1 cellular context compared by ENCODE assay signal in genomic region chr2:219571311-219572236, GRCh38.
TF ChIP-seq lines count a peak whose summit lies in the region.

TSS of gene OBSL1 (minus strand) at chr2:219571539. CDS start at chr2:219571232, 307 bp downstream.

TF ChIP-seq in HepG2, 621 proteins besides CTCF, POLR2A, EP300 and RAD21 (continued from another document and continues in another):
- TF ChIP-seq ZMYM2 (CRISPR knock-in tag; IDR thresholded peaks at IDR 0.05) (no peak), DZIP1 (CRISPR knock-in tag; IDR thresholded peaks at IDR 0.05) (no peak; the same call in 1 of the 2 replicates), ZNF652 (CRISPR knock-in tag; IDR thresholded peaks at IDR 0.05; ENCODE audit: borderline replicate concordance, low read depth) (no peak), ZNF225 (CRISPR knock-in tag; IDR thresholded peaks at IDR 0.05) (peak; percentile 17; the same call in 1 of the 2 replicates), FOSL1 (CRISPR knock-in tag; IDR thresholded peaks at IDR 0.05; ENCODE audit: borderline replicate concordance) (peak; percentile 27; the same call in 1 of the 2 replicates), MAFF (IDR thresholded peaks at IDR 0.05; ENCODE audit: low read depth, low read length) (no peak), PRDM10 (CRISPR knock-in tag; IDR thresholded peaks at IDR 0.05; ENCODE audit: low read depth) (no peak; the same call in 1 of the 2 replicates), ETV5 (CRISPR knock-in tag; IDR thresholded peaks at IDR 0.05; ENCODE audit: borderline replicate concordance) (peak; percentile 69), THYN1 (CRISPR knock-in tag; IDR thresholded peaks at IDR 0.05; ENCODE audit: borderline replicate concordance, low read depth) (no peak), MXI1 (IDR thresholded peaks at IDR 0.05; ENCODE audit: borderline replicate concordance, low read depth, low read length) (peak; percentile 21; the same call in 1 of the 3 replicates), MLXIP (CRISPR knock-in tag; IDR thresholded peaks at IDR 0.05; ENCODE audit: borderline replicate concordance) (no peak), HINFP (CRISPR knock-in tag; IDR thresholded peaks at IDR 0.05; ENCODE audit: low read depth) (peak; percentile 52; the same call in 1 of the 2 replicates), HMGA1 (CRISPR knock-in tag; conservative IDR thresholded peaks at IDR 0.05) (no peak), SOX6 (IDR thresholded peaks at IDR 0.05) (no peak), SOX6 (CRISPR knock-in tag; IDR thresholded peaks at IDR 0.05) (peak; percentile 81), ZNF501 (CRISPR knock-in tag; IDR thresholded peaks at IDR 0.05) (peak; percentile 91), ZNF891 (CRISPR knock-in tag; IDR thresholded peaks at IDR 0.05) (no peak; the same call in 1 of the 2 replicates), ZNF335 (CRISPR knock-in tag; IDR thresholded peaks at IDR 0.05) (no peak), ZNF629 (CRISPR knock-in tag; conservative IDR thresholded peaks at IDR 0.05) (no peak), NCOA1 (CRISPR knock-in tag; IDR thresholded peaks at IDR 0.05) (no peak), HNRNPH1 (optimal IDR thresholded peaks at IDR 0.05; ENCODE audit: low read depth, low read length) (no peak), GTF2F1 (IDR thresholded peaks at IDR 0.05; ENCODE audit: low read length) (no peak; the same call in 1 of the 2 replicates), JARID2 (CRISPR knock-in tag; IDR thresholded peaks at IDR 0.05; ENCODE audit: insufficient replicate concordance) (no peak), ZNF460 (CRISPR knock-in tag; IDR thresholded peaks at IDR 0.05; ENCODE audit: borderline replicate concordance) (no peak; the same call in 1 of the 2 replicates), SSRP1 (CRISPR knock-in tag; IDR thresholded peaks at IDR 0.05) (peak; percentile 78; the same call in 1 of the 2 replicates), NFATC3 (CRISPR knock-in tag; IDR thresholded peaks at IDR 0.05) (no peak), NAIF1 (CRISPR knock-in tag; IDR thresholded peaks at IDR 0.05; ENCODE audit: borderline replicate concordance) (no peak), ZMYM3 (CRISPR knock-in tag; IDR thresholded peaks at IDR 0.05) (peak; percentile 58; the same call in 1 of the 2 replicates), YY1 (IDR thresholded peaks at IDR 0.05; ENCODE audit: insufficient read depth, insufficient replicate concordance, low read depth, low read length) (peak; percentile 27), ZNF563 (CRISPR knock-in tag; IDR thresholded peaks at IDR 0.05) (no peak), ZNF354B (CRISPR knock-in tag; IDR thresholded peaks at IDR 0.05) (no peak), SOX13 (IDR thresholded peaks at IDR 0.05) (peak; percentile 50; the same call in 1 of the 2 replicates), SOX13 (CRISPR knock-in tag; conservative IDR thresholded peaks at IDR 0.05 in 1 of 2, IDR thresholded peaks at IDR 0.05 in 1 of 2) (0 out of 4 replicates have a peak, but pooled peaks of 1 of the 2 experiments have one; percentile 13), ZNF503 (CRISPR knock-in tag; IDR thresholded peaks at IDR 0.05) (no peak), ZSCAN12 (CRISPR knock-in tag; IDR thresholded peaks at IDR 0.05) (0 out of 2 replicates have a peak, but pooled peaks have one; percentile 57), TRIM24 (CRISPR knock-in tag; IDR thresholded peaks at IDR 0.05) (no peak), MBD4 (IDR thresholded peaks at IDR 0.05; ENCODE audit: borderline replicate concordance, low read length) (no peak)
- TF ChIP-seq, protein P1, sequence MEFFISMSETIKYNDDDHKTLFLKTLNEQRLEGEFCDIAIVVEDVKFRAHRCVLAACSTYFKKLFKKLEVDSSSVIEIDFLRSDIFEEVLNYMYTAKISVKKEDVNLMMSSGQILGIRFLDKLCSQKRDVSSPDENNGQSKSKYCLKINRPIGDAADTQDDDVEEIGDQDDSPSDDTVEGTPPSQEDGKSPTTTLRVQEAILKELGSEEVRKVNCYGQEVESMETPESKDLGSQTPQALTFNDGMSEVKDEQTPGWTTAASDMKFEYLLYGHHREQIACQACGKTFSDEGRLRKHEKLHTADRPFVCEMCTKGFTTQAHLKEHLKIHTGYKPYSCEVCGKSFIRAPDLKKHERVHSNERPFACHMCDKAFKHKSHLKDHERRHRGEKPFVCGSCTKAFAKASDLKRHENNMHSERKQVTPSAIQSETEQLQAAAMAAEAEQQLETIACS (CRISPR knock-in tag; IDR thresholded peaks at IDR 0.05), result no peak
- TF ChIP-seq, protein P2, sequence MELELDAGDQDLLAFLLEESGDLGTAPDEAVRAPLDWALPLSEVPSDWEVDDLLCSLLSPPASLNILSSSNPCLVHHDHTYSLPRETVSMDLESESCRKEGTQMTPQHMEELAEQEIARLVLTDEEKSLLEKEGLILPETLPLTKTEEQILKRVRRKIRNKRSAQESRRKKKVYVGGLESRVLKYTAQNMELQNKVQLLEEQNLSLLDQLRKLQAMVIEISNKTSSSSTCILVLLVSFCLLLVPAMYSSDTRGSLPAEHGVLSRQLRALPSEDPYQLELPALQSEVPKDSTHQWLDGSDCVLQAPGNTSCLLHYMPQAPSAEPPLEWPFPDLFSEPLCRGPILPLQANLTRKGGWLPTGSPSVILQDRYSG (CRISPR knock-in tag; IDR thresholded peaks at IDR 0.05), result no peak
- TF ChIP-seq, protein P3, sequence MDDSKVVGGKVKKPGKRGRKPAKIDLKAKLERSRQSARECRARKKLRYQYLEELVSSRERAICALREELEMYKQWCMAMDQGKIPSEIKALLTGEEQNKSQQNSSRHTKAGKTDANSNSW (CRISPR knock-in tag; IDR thresholded peaks at IDR 0.05; ENCODE audit: borderline replicate concordance), result no peak
- TF ChIP-seq, protein P4, sequence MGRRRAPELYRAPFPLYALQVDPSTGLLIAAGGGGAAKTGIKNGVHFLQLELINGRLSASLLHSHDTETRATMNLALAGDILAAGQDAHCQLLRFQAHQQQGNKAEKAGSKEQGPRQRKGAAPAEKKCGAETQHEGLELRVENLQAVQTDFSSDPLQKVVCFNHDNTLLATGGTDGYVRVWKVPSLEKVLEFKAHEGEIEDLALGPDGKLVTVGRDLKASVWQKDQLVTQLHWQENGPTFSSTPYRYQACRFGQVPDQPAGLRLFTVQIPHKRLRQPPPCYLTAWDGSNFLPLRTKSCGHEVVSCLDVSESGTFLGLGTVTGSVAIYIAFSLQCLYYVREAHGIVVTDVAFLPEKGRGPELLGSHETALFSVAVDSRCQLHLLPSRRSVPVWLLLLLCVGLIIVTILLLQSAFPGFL (CRISPR knock-in tag; IDR thresholded peaks at IDR 0.05), result no peak
